In the genomic region with DNA sequence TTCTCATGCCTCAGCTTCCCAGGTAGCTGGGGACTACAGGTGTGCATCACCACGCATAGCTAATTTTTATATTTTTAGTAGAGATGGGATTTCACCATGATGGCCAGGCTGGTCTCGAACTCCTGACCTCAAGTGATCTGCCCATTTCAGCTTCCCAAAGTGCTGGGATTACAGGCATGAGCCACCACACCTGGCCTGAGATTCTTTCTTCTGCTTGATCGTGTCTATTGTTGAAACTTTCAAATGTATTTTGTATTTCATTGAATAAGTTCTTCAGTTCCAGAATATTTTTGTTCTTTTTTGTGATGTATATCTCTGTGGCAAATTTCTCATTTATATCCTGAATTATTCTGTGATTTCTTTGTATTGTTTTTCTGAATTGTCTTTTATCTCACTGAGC, we compare ENCODE assay signal across 29 cellular contexts.
DNase-seq lines count a peak whose midpoint lies in the region; ATAC-seq, FAIRE-seq and TF ChIP-seq lines count a peak whose summit lies in the region.
"Had no signal": no experiment of that assay in that cellular context is flagged by ENCODE, and none has a peak within 500 bp of the region (broad histone marks: within the 10 kb centered on the region; RNA-seq: fewer than 3 reads in every experiment).

No MANE protein-coding gene starts in this region.

- H3K36me3 ChIP-seq in HepG2 (replicated peaks in 1 of 2; ENCODE audit: control insufficient read depth in 1 of 2, insufficient read depth in 2 of 2, low read length in 2 of 2) (no peaks in the 10 kb centered on the region), right lobe of liver (no peaks in the 10 kb centered on the region)
- H3K36me3 ChIP-seq: BE2C had no signal

- no peak for ATAC-seq in HepG2
- ATAC-seq in right lobe of liver: no peak
- ATAC-seq: A549; CD8-positive, alpha-beta T cell had no signal

- no peak for TF ChIP-seq CTCF in HepG2 (CRISPR knock-in tag; IDR thresholded peaks at IDR 0.05)
- no peak for TF ChIP-seq CTCF in right lobe of liver (IDR thresholded peaks at IDR 0.05)

- H3K79me2 ChIP-seq in HepG2 (ENCODE audit: insufficient read depth, low read length): no peaks in the 10 kb centered on the region

- H4K20me1 ChIP-seq in HepG2 (ENCODE audit: insufficient read depth, low read length): no peaks in the 10 kb centered on the region
- H4K20me1 ChIP-seq: BLaER1; BLaER1 treated with 17β-estradiol and CSF1 and Interleukin-3, amounts not matched to agents 10 nM and 100 nM had no signal

- POLR2A ChIA-PET in HepG2 (lab: Yijun Ruan, JAX): no interaction called here

- no peak overlapping the region for H2AFZ ChIP-seq in HepG2 (ENCODE audit: low read length)

- no peak overlapping the region for H3K9ac ChIP-seq in HepG2 (ENCODE audit: insufficient read depth, low read depth, low read length)
- H3K9ac ChIP-seq: BLaER1; BLaER1 treated with 17β-estradiol and CSF1 and Interleukin-3, amounts not matched to agents 10 nM and 100 nM had no signal

- FAIRE-seq in HepG2 (lab: Jason Lieb, UNC): no peak
- FAIRE-seq: A204.1, A549, D721Med had no signal

- TF ChIP-seq POLR2A in HepG2 (IDR thresholded peaks at IDR 0.05; ENCODE audit: insufficient read depth in 1 of 2, low read depth in 2 of 2, low read length in 2 of 2): no peak
- no peak for TF ChIP-seq POLR2A in right lobe of liver (IDR thresholded peaks at IDR 0.05)

- H3K9me3 ChIP-seq in HepG2 (ENCODE audit: low read length) (peaks cover 45% of the 10 kb centered on the region), right lobe of liver (peaks cover 0 to 3% (median 0%) of the 10 kb centered on the region in 4 donors)
- H3K9me3 ChIP-seq: BE2C had no signal

- no peak overlapping the region for H3K27ac ChIP-seq in HepG2 (ENCODE audit: extremely low read length, insufficient read depth, low read length)
- H3K27ac ChIP-seq in right lobe of liver: no peak overlapping the region
- H3K27ac ChIP-seq: 22Rv1; A549; BLaER1; BLaER1 treated with 17β-estradiol and CSF1 and Interleukin-3, amounts not matched to agents 10 nM and 100 nM; C4-2B had no signal

- intact Hi-C loops in HepG2 (cut with micrococcal nuclease; ENCODE audit: unreplicated experiment): no loop called here
- intact Hi-C loops in right lobe of liver (cut with DNase I): no loop called here

- H3K4me3 ChIP-seq in HepG2 (replicated peaks in 1 of 3; ENCODE audit: insufficient read depth in 1 of 3, low read depth in 2 of 3, low read length in 3 of 3): no peak overlapping the region
- no peak overlapping the region for H3K4me3 ChIP-seq in right lobe of liver
- H3K4me3 ChIP-seq: A549; BLaER1; BLaER1 treated with 17β-estradiol and CSF1 and Interleukin-3, amounts not matched to agents 10 nM and 100 nM had no signal

- no peak overlapping the region for H3K4me2 ChIP-seq in HepG2 (ENCODE audit: low read depth, low read length)
- H3K4me2 ChIP-seq: A549; BLaER1; BLaER1 treated with 17β-estradiol and CSF1 and Interleukin-3, amounts not matched to agents 10 nM and 100 nM had no signal

- 20% methylated on average over 3 of the region's 3 CpGs for WGBS in HepG2 (ENCODE audit: low lambda C conversion rate)
- 71% methylated on average over 2 of the region's 3 CpGs for WGBS in right lobe of liver (ENCODE audit: insufficient coverage, low coverage, low lambda C conversion rate, missing lambda C conversion rate)

- TF ChIP-seq EP300 in HepG2 (IDR thresholded peaks at IDR 0.05; ENCODE audit: low read depth in 2 of 2, low read length in 2 of 2): no peak
- no peak for TF ChIP-seq EP300 in HepG2 (CRISPR knock-in tag; IDR thresholded peaks at IDR 0.05; ENCODE audit: borderline replicate concordance)

- CTCF ChIA-PET in HepG2 (lab: Yijun Ruan, JAX; ENCODE audit: low intra/inter-chr PET ratio, low total read pairs): no interaction called here

- H3K27me3 ChIP-seq in HepG2 (ENCODE audit: control insufficient read depth in 1 of 2, insufficient read depth in 2 of 2, low read length in 2 of 2): no peaks in the 10 kb centered on the region
- H3K27me3 ChIP-seq in right lobe of liver: no peaks in the 10 kb centered on the region
- H3K27me3 ChIP-seq: BE2C; BLaER1; BLaER1 treated with 17β-estradiol and CSF1 and Interleukin-3, amounts not matched to agents 10 nM and 100 nM had no signal

- DNase-seq in HepG2 (ENCODE audit: low spot score) (no peak), right lobe of liver (no peak)
- DNase-seq: 8988T; ACHN; AML-193; BE2C; C1 segment of cervical spinal cord; Caco-2; Calu3; CD4-positive, alpha-beta memory T cell; CD4-positive, alpha-beta T cell; CD4-positive, CD25-positive, alpha-beta regulatory T cell; CD8-positive, alpha-beta memory T cell; CD8-positive, alpha-beta T cell; COR-L47; DMS 273 treated with DMSO at 0.1 percent for 48 hours; DMS153; DMS53; DMS79; DMS79 treated with DMSO at 0.1 percent for 48 hours; DND-41; EL had no signal

- in situ Hi-C loops in HepG2 (cut with HindIII; ENCODE audit: extremely low pct_ligation_motif_present, low pct_unique_long_range_greater_than_20kb): no loop called here

- BruUV-seq in HepG2 (replicated peaks; lab: Mats Ljungman, UMichigan): no TSS peak

- no peaks in the 10 kb centered on the region for H3K4me1 ChIP-seq in HepG2 (ENCODE audit: insufficient read depth, low read length)
- H3K4me1 ChIP-seq in right lobe of liver: no peaks in the 10 kb centered on the region
- H3K4me1 ChIP-seq: A549; BE2C; BLaER1; BLaER1 treated with 17β-estradiol and CSF1 and Interleukin-3, amounts not matched to agents 10 nM and 100 nM; Caco-2 had no signal

- TF ChIP-seq RAD21 in HepG2 (CRISPR knock-in tag; IDR thresholded peaks at IDR 0.05): no peak

TF ChIP-seq in HepG2, 621 proteins besides CTCF, POLR2A, EP300 and RAD21:
- peak; percentile 99 for TF ChIP-seq ZNF160 (CRISPR knock-in tag; IDR thresholded peaks at IDR 0.05)
- no peak for TF ChIP-seq MAF1 (CRISPR knock-in tag; IDR thresholded peaks at IDR 0.05; ENCODE audit: borderline replicate concordance)
